10 cellular contexts compared by ENCODE assay signal in the genomic region with DNA sequence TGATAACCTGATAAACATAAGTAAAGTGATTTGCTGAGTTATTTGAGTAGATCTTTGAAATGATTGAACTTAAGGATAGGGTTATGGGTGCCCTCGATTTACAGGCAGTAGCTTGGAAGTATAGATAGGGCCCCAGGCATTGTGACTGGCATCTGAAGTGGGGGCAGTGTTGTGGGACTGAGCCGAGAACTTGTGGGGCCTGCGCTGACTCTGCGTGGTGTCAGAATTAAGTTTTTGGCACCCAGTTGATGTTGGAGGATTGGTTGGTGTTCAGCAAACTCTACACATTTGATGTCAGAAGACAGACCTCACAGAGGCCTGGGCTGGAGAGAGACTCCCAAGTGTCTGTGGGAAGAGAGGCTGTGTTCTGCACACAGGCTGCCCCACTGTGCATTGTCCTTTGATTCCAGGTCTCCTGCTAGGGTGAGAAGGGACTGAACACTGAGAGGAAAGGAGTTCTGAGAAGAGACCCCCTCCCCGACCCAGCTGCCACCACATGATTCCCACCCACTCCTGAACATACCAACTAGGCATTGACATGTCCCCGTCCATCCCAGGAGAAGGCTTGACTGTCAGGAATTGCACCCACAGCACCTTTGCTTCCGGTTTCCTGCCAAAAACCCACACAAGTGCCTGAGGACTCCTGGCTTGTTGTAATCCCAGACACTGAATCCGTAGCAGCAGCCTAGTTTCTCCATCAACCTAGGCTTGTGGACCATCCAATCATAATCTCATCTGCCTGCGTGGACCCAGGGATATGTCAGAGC. TPM values are rescaled to one million over a fixed set of nuclear protein-coding genes. Genes with fewer than 3 reads are reported as not detected.
DNase-seq lines count a peak whose midpoint lies in the region; ATAC-seq and TF ChIP-seq lines count a peak whose summit lies in the region.
"Had no signal": no experiment of that assay in that cellular context is flagged by ENCODE, and none has a peak within 500 bp of the region (broad histone marks: within the 10 kb centered on the region; RNA-seq: fewer than 3 reads in every experiment).

No MANE protein-coding gene starts in this region.

- intact Hi-C loops in tibial artery (cut with DNase I; ENCODE audit: low total_unique reads) (loop anchor here (10.0 kb wide), 2 partner anchors 423 to 893 kb away; a partner anchor contains a TSS), ascending aorta (cut with DNase I) (loop anchor here (10.0 kb wide), 1 partner anchor 373 kb away; a partner anchor contains a TSS)

- no peaks in the 10 kb centered on the region for H3K9me3 ChIP-seq in tibial artery
- H3K9me3 ChIP-seq in ascending aorta: no peaks in the 10 kb centered on the region

- H3K27ac Mint-ChIP-seq in memory B cell: peak overlapping the region; percentile 93

- H3K36me3 Mint-ChIP-seq in memory B cell: peaks cover 16% of the 10 kb centered on the region

- H3K4me1 Mint-ChIP-seq in memory B cell: peaks cover 60% of the 10 kb centered on the region

- H3K9me3 Mint-ChIP-seq in memory B cell: no peaks in the 10 kb centered on the region

- H3K4me3 Mint-ChIP-seq in memory B cell: peak overlapping the region; percentile 70

- H3K4me1 ChIP-seq in tibial artery: peaks cover 0 to 70% (median 42%) of the 10 kb centered on the region in 4 donors
- H3K4me1 ChIP-seq in ascending aorta: peaks cover 3 to 18% of the 10 kb centered on the region in 2 donors

- H3K4me3 ChIP-seq in tibial artery (no peak overlapping the region), ascending aorta (no peak overlapping the region)

- DNase-seq in activated naive CD4-positive, alpha-beta T cell treated with Interleukin-2 at 50 U/mL for 16 hours: peak; percentile 45
- DNase-seq in activated naive CD4-positive, alpha-beta T cell (lab: John Stamatoyannopoulos, UW): no peak
- DNase-seq in activated naive CD4-positive, alpha-beta T cell treated with anti-CD3 and anti-CD28 coated beads, Interleukin-2, amount 50 U/mL, for 16 hours: peak; percentile 19
- DNase-seq in memory B cell (ENCODE audit: low spot score in 2 of 2) (no peak), tibial artery (no peak), SKM-1 (lab: John Stamatoyannopoulos, UW; ENCODE audit: unreplicated experiment) (no peak), nucleus accumbens (lab: John Stamatoyannopoulos, UW) (no peak), ascending aorta (ENCODE audit: low spot score in 2 of 2) (no peak)
- DNase-seq: NCI-H1694 treated with DMSO at 0.1 percent for 48 hours had no signal

- H3K36me3 ChIP-seq in tibial artery: peaks cover 0 to 7% (median 0%) of the 10 kb centered on the region in 3 donors
- peaks cover 0 to 5% of the 10 kb centered on the region in 2 donors for H3K36me3 ChIP-seq in ascending aorta

- H3K27ac ChIP-seq in tibial artery (peak overlapping the region; percentile 35 to 36), ascending aorta (peak overlapping the region in 1 of 2 donors; percentile 55)

- H3K27me3 ChIP-seq in tibial artery (no peaks in the 10 kb centered on the region), ascending aorta (no peaks in the 10 kb centered on the region)

- no peak for TF ChIP-seq CTCF in tibial artery (IDR thresholded peaks at IDR 0.05)
- TF ChIP-seq CTCF in ascending aorta (IDR thresholded peaks at IDR 0.05): no peak

- no peaks in the 10 kb centered on the region for H3K27me3 Mint-ChIP-seq in memory B cell

- no peak for ATAC-seq in memory B cell (ENCODE audit: low read depth)
- ATAC-seq: Right ventricle myocardium inferior had no signal

RNA-seq across cellular contexts. Expression of a gene that starts 4.5 kb away (rescaled TPM):
- total RNA-seq in ascending aorta: 3.8 TPM

Comparison
In these comparisons a context has a peak if more than half of its experiments do, and no peak if none do; other contexts are left out.
1. DNase-seq: peak in activated naive CD4-positive, alpha-beta T cell treated with Interleukin-2 at 50 U/mL for 16 hours (single experiment) and activated naive CD4-positive, alpha-beta T cell treated with anti-CD3 and anti-CD28 coated beads, Interleukin-2, amount 50 U/mL, for 16 hours (single experiment); none in activated naive CD4-positive, alpha-beta T cell (0 of 4), memory B cell (0 of 2), tibial artery (0 of 2), SKM-1 (single experiment), nucleus accumbens (0 of 56) and ascending aorta (0 of 2).